29 cellular contexts compared by ENCODE assay signal in the genomic region with DNA sequence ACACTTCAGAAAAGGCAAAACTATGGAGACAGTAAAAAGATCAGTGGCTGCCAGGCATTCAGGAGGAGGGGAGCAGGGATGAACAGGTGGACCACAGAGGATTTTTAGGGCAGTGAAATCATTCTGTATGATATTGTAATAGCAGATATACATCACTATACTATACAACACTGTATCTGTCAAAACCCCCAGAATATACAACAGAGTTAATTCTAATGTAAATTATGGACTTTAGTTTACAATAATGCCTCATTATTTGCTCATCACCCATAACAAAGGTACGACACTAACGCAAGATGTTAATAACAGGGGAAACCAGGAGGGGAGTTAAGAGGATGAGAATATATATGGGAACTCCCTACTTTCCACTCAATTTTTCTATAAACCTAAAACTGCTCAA. TPM values are rescaled to one million over a fixed set of nuclear protein-coding genes. Genes with fewer than 3 reads are reported as not detected.
DNase-seq lines count a peak whose midpoint lies in the region; ATAC-seq and TF ChIP-seq lines count a peak whose summit lies in the region.
"Had no signal": no experiment of that assay in that cellular context is flagged by ENCODE, and none has a peak within 500 bp of the region (broad histone marks: within the 10 kb centered on the region; RNA-seq: fewer than 3 reads in every experiment).

No MANE protein-coding gene starts in this region.

- intact Hi-C loops in PC-3 (cut with micrococcal nuclease) = no loop called here

- H3K9ac ChIP-seq in H9 (ENCODE audit: extremely low read depth, insufficient read length, low read length) (no peak overlapping the region), HUES48 (ENCODE audit: low read depth, low read length) (no peak overlapping the region), PC-3 (ENCODE audit: low read length) (no peak overlapping the region), mesenchymal stem cell (ENCODE audit: low read length) (no peak overlapping the region)
- H3K9ac ChIP-seq: BLaER1 had no signal

- no peaks in the 10 kb centered on the region; the same call in 1 of the 2 replicates for H3K79me2 ChIP-seq in H9 (ENCODE audit: insufficient read depth, low read length)
- peaks cover 92% of the 10 kb centered on the region for H3K79me2 ChIP-seq in PC-3 (ENCODE audit: low read length)

- H3K36me3 ChIP-seq in HUES48 (ENCODE audit: control insufficient read depth, insufficient read depth, low read length) (no peaks in the 10 kb centered on the region), PC-3 (ENCODE audit: low read depth, low read length) (no peaks in the 10 kb centered on the region; the same call in 1 of the 2 replicates), neutrophil (no peaks in the 10 kb centered on the region), mesenchymal stem cell (ENCODE audit: control insufficient read depth in 1 of 2, insufficient read depth in 2 of 2, low read depth in 1 of 2, low read length in 2 of 2) (no peaks in the 10 kb centered on the region)
- H3K36me3 ChIP-seq: BE2C had no signal

- no peak for DNase-seq in H9
- no peak for DNase-seq in PC-3
- DNase-seq in mesothelial cell of epicardium (ENCODE audit: low spot score in 2 of 2, unreplicated experiment in 2 of 2) = no peak
- no peak for DNase-seq in activated CD8-positive, alpha-beta memory T cell treated with anti-CD3 and anti-CD28 coated beads for 24 hours
- no peak for DNase-seq in mesenchymal stem cell
- DNase-seq: 8988T; ACHN; BE2C; C1 segment of cervical spinal cord; CD4-positive, alpha-beta memory T cell; CD4-positive, CD25-positive, alpha-beta regulatory T cell; CD8-positive, alpha-beta memory T cell; COR-L47; DMS 273 treated with DMSO at 0.1 percent for 48 hours; DMS153; DMS53; DMS79; DND-41; EL; GDM1 had no signal

- H4K20me1 ChIP-seq in H9 (ENCODE audit: control insufficient read depth, insufficient read depth, insufficient read length) (no peaks in the 10 kb centered on the region), PC-3 (ENCODE audit: low read length) (peaks cover 58% of the 10 kb centered on the region)

- no peak overlapping the region for H3K56ac ChIP-seq in H9 (ENCODE audit: insufficient read length, low read depth, low read length)

- peak overlapping the region; percentile 13 for H3K4me2 ChIP-seq in H9 (ENCODE audit: insufficient read depth, insufficient read length, low read length)
- no peak overlapping the region for H3K4me2 ChIP-seq in PC-3 (ENCODE audit: low read length)
- no peak overlapping the region for H3K4me2 ChIP-seq in mesenchymal stem cell (ENCODE audit: low read length, poor library complexity, severe bottlenecking)
- H3K4me2 ChIP-seq: BLaER1 had no signal

- CTCF ChIA-PET in PC-3 (lab: Charles Lee) = no interaction called here

- H3T11ph ChIP-seq in H9 (ENCODE audit: low read length) = no peak overlapping the region

- no peak overlapping the region for H2BK5ac ChIP-seq in H9 (ENCODE audit: insufficient read length, low read length)
- H2BK5ac ChIP-seq in mesenchymal stem cell (ENCODE audit: low read depth, low read length, poor library complexity, severe bottlenecking) = no peak overlapping the region

- H3K14ac ChIP-seq in H9 (ENCODE audit: insufficient read depth, low read length) (no peak overlapping the region), mesenchymal stem cell (ENCODE audit: low read length in 2 of 2) (no peak overlapping the region)

- H3K79me1 ChIP-seq in H9 (ENCODE audit: insufficient read depth, low read depth, low read length, poor library complexity, severe bottlenecking) (no peaks in the 10 kb centered on the region), mesenchymal stem cell (replicated peaks; ENCODE audit: low read length, poor library complexity, severe bottlenecking) (peaks cover 4% of the 10 kb centered on the region)

- H2AFZ ChIP-seq in H9 (ENCODE audit: low read length) (no peak overlapping the region), PC-3 (ENCODE audit: low read length) (no peak overlapping the region), mesenchymal stem cell (ENCODE audit: low read depth, low read length) (no peak overlapping the region)

- no peak overlapping the region for H4K91ac ChIP-seq in H9 (ENCODE audit: insufficient read length, low read depth, low read length)
- no peak overlapping the region for H4K91ac ChIP-seq in mesenchymal stem cell (ENCODE audit: low read length)

- no peak overlapping the region for H3K4me3 Mint-ChIP-seq in H9
- H3K4me3 Mint-ChIP-seq in mesothelial cell of epicardium = no peak overlapping the region
- no peak overlapping the region for H3K4me3 Mint-ChIP-seq in activated T-helper 17 cell treated with anti-CD3 and anti-CD28 coated beads, Interleukin-2, amount 50 U/mL, for 72 hours
- H3K4me3 Mint-ChIP-seq: CD14-positive monocyte had no signal

- H3K27me3 Mint-ChIP-seq in H9 (ENCODE audit: low read depth) (no peaks in the 10 kb centered on the region), mesothelial cell of epicardium (ENCODE audit: low read depth) (no peaks in the 10 kb centered on the region)
- H3K27me3 Mint-ChIP-seq in activated T-helper 17 cell treated with anti-CD3 and anti-CD28 coated beads, Interleukin-2, amount 50 U/mL, for 72 hours = no peaks in the 10 kb centered on the region
- H3K27me3 Mint-ChIP-seq: CD4-positive, alpha-beta memory T cell; CD4-positive, CD25-positive, alpha-beta regulatory T cell; CD8-positive, alpha-beta memory T cell had no signal

- no peaks in the 10 kb centered on the region for H3K23me2 ChIP-seq in H9 (ENCODE audit: insufficient read length, low read depth, low read length, poor library complexity, severe bottlenecking)

- H4K5ac ChIP-seq in H9 (ENCODE audit: insufficient read length, low read depth, low read length) = no peak overlapping the region

- BruUV-seq in PC-3 (replicated peaks; lab: Mats Ljungman, UMichigan) = no TSS peak

- H3K4me1 Mint-ChIP-seq in H9 (peaks cover 28 to 33% of the 10 kb centered on the region in 2 experiments), mesothelial cell of epicardium (peaks cover 8% of the 10 kb centered on the region)
- peaks cover 51% of the 10 kb centered on the region for H3K4me1 Mint-ChIP-seq in activated T-helper 17 cell treated with anti-CD3 and anti-CD28 coated beads, Interleukin-2, amount 50 U/mL, for 72 hours

- H2BK20ac ChIP-seq in H9 (ENCODE audit: low read depth, low read length, poor library complexity, severe bottlenecking) = no peak overlapping the region

- H2BK12ac ChIP-seq in H9 (ENCODE audit: insufficient read length, low read depth, low read length) (no peak overlapping the region), mesenchymal stem cell (ENCODE audit: low read length in 2 of 2) (no peak overlapping the region)

- H2BK15ac ChIP-seq in H9 (ENCODE audit: low read depth, low read length) (no peak overlapping the region), mesenchymal stem cell (ENCODE audit: low read depth, poor library complexity, severe bottlenecking) (no peak overlapping the region)

- no peaks in the 10 kb centered on the region for H3K9me3 ChIP-seq in H9 (ENCODE audit: control insufficient read depth, low read depth, low read length)
- no peaks in the 10 kb centered on the region for H3K9me3 ChIP-seq in HUES48 (ENCODE audit: control insufficient read depth, insufficient read depth, low read length)
- H3K9me3 ChIP-seq in PC-3 (ENCODE audit: low read length) = no peaks in the 10 kb centered on the region
- no peaks in the 10 kb centered on the region for H3K9me3 ChIP-seq in neutrophil
- no peaks in the 10 kb centered on the region for H3K9me3 ChIP-seq in mesenchymal stem cell (ENCODE audit: control insufficient read depth, low read length)
- H3K9me3 ChIP-seq: BE2C had no signal

- H3K4me3 ChIP-seq in HUES48 (ENCODE audit: low read depth, low read length) (no peak overlapping the region), PC-3 (ENCODE audit: low read length) (no peak overlapping the region), neutrophil (ENCODE audit: low read depth in 1 of 2, low read length in 1 of 2) (no peak overlapping the region), mesenchymal stem cell (ENCODE audit: insufficient read depth in 1 of 2, low read depth in 1 of 2, low read length in 2 of 2) (no peak overlapping the region)
- H3K4me3 ChIP-seq: BLaER1, GM12878 had no signal

- H3K27ac Mint-ChIP-seq in H9 = 0 out of 7 replicates have a peak overlapping the region, but pooled peaks of 1 of the 3 experiments have one; percentile 85
- H3K27ac Mint-ChIP-seq in mesothelial cell of epicardium = no peak overlapping the region
- H3K27ac Mint-ChIP-seq in activated T-helper 17 cell treated with anti-CD3 and anti-CD28 coated beads, Interleukin-2, amount 50 U/mL, for 72 hours = no peak overlapping the region

- H2BK120ac ChIP-seq in H9 (ENCODE audit: low read depth, low read length, poor library complexity, severe bottlenecking) (no peak overlapping the region), mesenchymal stem cell (ENCODE audit: low read depth, low read length) (no peak overlapping the region)

- H2AK5ac ChIP-seq in H9 (ENCODE audit: insufficient read length, low read length) = no peak overlapping the region
- H2AK5ac ChIP-seq in mesenchymal stem cell (ENCODE audit: low read length, severe bottlenecking) = no peak overlapping the region

- POLR2A ChIA-PET in PC-3 (lab: Charles Lee; ENCODE audit: unreplicated experiment) = no interaction called here

- H3K4ac ChIP-seq in H9 (ENCODE audit: low read depth, low read length) = no peak overlapping the region
- H3K4ac ChIP-seq in mesenchymal stem cell (ENCODE audit: low read depth in 1 of 2, low read length in 2 of 2) = no peak overlapping the region

- H3K23ac ChIP-seq in H9 (ENCODE audit: insufficient read length, low read depth, low read length) (no peak overlapping the region), mesenchymal stem cell (ENCODE audit: low read length in 2 of 2) (no peak overlapping the region)

- H3F3A ChIP-seq in PC-3 (ENCODE audit: low read length, unreplicated experiment) = no peaks in the 10 kb centered on the region

- H3K27ac ChIP-seq in H9 (ENCODE audit: insufficient read length, low read depth, low read length) (no peak overlapping the region), HUES48 (ENCODE audit: low read depth, low read length) (peak overlapping the region; percentile 13), PC-3 (ENCODE audit: low read length) (peak overlapping the region; percentile 18; the same call in 1 of the 2 replicates), neutrophil (peak overlapping the region; percentile 26), mesenchymal stem cell (ENCODE audit: low read length, poor library complexity, severe bottlenecking) (no peak overlapping the region)
- H3K27ac ChIP-seq: BLaER1 had no signal

- no peaks in the 10 kb centered on the region; the same call in 1 of the 2 replicates for H3K4me1 ChIP-seq in H9 (ENCODE audit: insufficient read depth, low read length)
- H3K4me1 ChIP-seq in HUES48 (ENCODE audit: control insufficient read depth, insufficient read depth, low read length) = peaks cover 42% of the 10 kb centered on the region
- peaks cover 36% of the 10 kb centered on the region for H3K4me1 ChIP-seq in PC-3 (ENCODE audit: insufficient read depth, low read length)
- H3K4me1 ChIP-seq in neutrophil (ENCODE audit: control insufficient read depth in 1 of 2, insufficient read depth in 1 of 2, low read depth in 1 of 2, low read length in 1 of 2) = peaks cover 9 to 30% of the 10 kb centered on the region in 2 experiments
- peaks cover 2% of the 10 kb centered on the region for H3K4me1 ChIP-seq in mesenchymal stem cell (ENCODE audit: control insufficient read depth, insufficient read depth, low read depth, low read length)
- H3K4me1 ChIP-seq: BE2C, BLaER1 had no signal

- no peaks in the 10 kb centered on the region for H3K27me3 ChIP-seq in H9 (ENCODE audit: insufficient read depth, low read length)
- no peaks in the 10 kb centered on the region for H3K27me3 ChIP-seq in HUES48 (ENCODE audit: control insufficient read depth, insufficient read depth, low read length)
- H3K27me3 ChIP-seq in PC-3 (ENCODE audit: low read length) = no peaks in the 10 kb centered on the region
- no peaks in the 10 kb centered on the region for H3K27me3 ChIP-seq in neutrophil
- no peaks in the 10 kb centered on the region for H3K27me3 ChIP-seq in mesenchymal stem cell (ENCODE audit: control insufficient read depth in 1 of 2, insufficient read depth in 1 of 2, low read length in 2 of 2)
- H3K27me3 ChIP-seq: BE2C, BLaER1 had no signal

- TF ChIP-seq CTCF in H9 (conservative IDR thresholded peaks at IDR 0.05) (no peak), PC-3 (conservative IDR thresholded peaks at IDR 0.05; ENCODE audit: low read depth, low read length) (no peak), neutrophil (IDR thresholded peaks at IDR 0.05) (no peak), mesothelial cell of epicardium (IDR thresholded peaks at IDR 0.05; ENCODE audit: unreplicated experiment) (no peak)

- H3K9me3 Mint-ChIP-seq in H9 (0 out of 5 replicates have a peak, but pooled peaks cover 0 to 3% of the 10 kb centered on the region in 2 experiments), mesothelial cell of epicardium (peaks cover 27% of the 10 kb centered on the region)
- H3K9me3 Mint-ChIP-seq in activated T-helper 17 cell treated with anti-CD3 and anti-CD28 coated beads, Interleukin-2, amount 50 U/mL, for 72 hours = no peaks in the 10 kb centered on the region
- H3K9me3 Mint-ChIP-seq: CD14-positive monocyte; CD4-positive, alpha-beta memory T cell; CD4-positive, CD25-positive, alpha-beta regulatory T cell; CD8-positive, alpha-beta memory T cell had no signal

- H4K8ac ChIP-seq in H9 (replicated peaks; ENCODE audit: insufficient read length, low read depth, low read length) = no peak overlapping the region
- H4K8ac ChIP-seq in mesenchymal stem cell (ENCODE audit: low read length) = no peak overlapping the region

- WGBS in H9 (ENCODE audit: extremely low coverage, insufficient read length, low lambda C conversion rate) = no CpG with 5 or more reads among the region's 2 CpGs
- WGBS in mesenchymal stem cell = no CpG with 5 or more reads among the region's 2 CpGs

- ATAC-seq in PC-3 = no peak
- no peak for ATAC-seq in activated T-helper 17 cell treated with anti-CD3 and anti-CD28 coated beads, Interleukin-2, amount 50 U/mL, for 72 hours (replicated peaks)
- ATAC-seq: GM12878 had no signal

- H3K18ac ChIP-seq in H9 (ENCODE audit: insufficient read length, low read depth, low read length) (no peak overlapping the region), mesenchymal stem cell (ENCODE audit: low read depth in 1 of 2, low read length in 2 of 2) (no peak overlapping the region)

- no peaks in the 10 kb centered on the region; a peak in 3 of 7 replicates for H3K36me3 Mint-ChIP-seq in H9 (ENCODE audit: insufficient read depth in 1 of 3, low read depth in 3 of 3)
- H3K36me3 Mint-ChIP-seq in mesothelial cell of epicardium = peaks cover 16% of the 10 kb centered on the region
- H3K36me3 Mint-ChIP-seq in activated T-helper 17 cell treated with anti-CD3 and anti-CD28 coated beads, Interleukin-2, amount 50 U/mL, for 72 hours (ENCODE audit: low read depth) = peaks cover 6% of the 10 kb centered on the region
- H3K36me3 Mint-ChIP-seq: CD4-positive, alpha-beta memory T cell; CD4-positive, CD25-positive, alpha-beta regulatory T cell; CD8-positive, alpha-beta memory T cell had no signal

- no peaks in the 10 kb centered on the region for H3K9me2 ChIP-seq in PC-3 (replicated peaks; ENCODE audit: low read length)

RNA-seq across cellular contexts. Expression of a gene that starts 28.8 kb away (rescaled TPM):
- total RNA-seq in H9 (2021) = 25.8 and 26.8 TPM in 2 replicates
- total RNA-seq in PC-3 (2014; rRNA removed) = 54.6 and 64.7 TPM in 2 replicates
- 47.6 to 48.1 TPM (median 47.9 TPM) in 3 replicates for total RNA-seq in mesothelial cell of epicardium
- 10 to 100 TPM; 44.9 to 92.5 TPM for total RNA-seq in activated T-helper 17 cell treated with anti-CD3 and anti-CD28 coated beads, Interleukin-2, amount 50 U/mL, for 72 hours
- polyA plus RNA-seq in mesenchymal stem cell (2013, experiment 1 of 2) = 19.4 TPM
- 19.7 TPM for polyA plus RNA-seq in mesenchymal stem cell (2013, experiment 2 of 2)

RNA-seq across cellular contexts. Expression of a gene that starts 59.3 kb away (rescaled TPM):
- total RNA-seq in H9 (2021) (0.37 and 0.61 TPM in 2 replicates), PC-3 (2014; rRNA removed) (0.35 and 0.58 TPM in 2 replicates), mesothelial cell of epicardium (0.24 to 0.25 TPM (median 0.25 TPM) in 3 replicates)
- total RNA-seq in activated T-helper 17 cell treated with anti-CD3 and anti-CD28 coated beads, Interleukin-2, amount 50 U/mL, for 72 hours = not detected
- polyA plus RNA-seq in mesenchymal stem cell (2013, experiment 1 of 2) = 0.06 TPM
- polyA plus RNA-seq in mesenchymal stem cell (2013, experiment 2 of 2) = not detected
- total RNA-seq: A673; CD4-positive, alpha-beta memory T cell; CD4-positive, CD25-positive, alpha-beta regulatory T cell; Daoy; GM12878 had no signal
- polyA plus RNA-seq: AG04450; CD14-positive monocyte; CD4-positive, alpha-beta memory T cell; CD8-positive, alpha-beta memory T cell; GM12878 had no signal

Comparison
In these comparisons a context has a peak if more than half of its experiments do, and no peak if none do; other contexts are left out.
1. H3K27ac ChIP-seq: peak in HUES48 (single experiment), PC-3 (single experiment) and neutrophil (single experiment); none in H9 (single experiment) and mesenchymal stem cell (single experiment).